18 cellular contexts compared by ENCODE assay signal in genomic region chr10:28278842-28279241, GRCh38. TPM values are rescaled to one million over a fixed set of nuclear protein-coding genes. Genes with fewer than 3 reads are reported as not detected.
DNase-seq lines count a peak whose midpoint lies in the region; ATAC-seq and TF ChIP-seq lines count a peak whose summit lies in the region.
"Had no signal": no experiment of that assay in that cellular context is flagged by ENCODE, and none has a peak within 500 bp of the region (broad histone marks: within the 10 kb centered on the region; RNA-seq: fewer than 3 reads in every experiment).

No MANE protein-coding gene starts in this region.

- intact Hi-C loops in ascending aorta (cut with DNase I), result no loop called here
- intact Hi-C loops in psoas muscle (cut with DNase I), result no loop called here
- intact Hi-C loops in breast epithelium (cut with DNase I; ENCODE audit: low total_unique reads), result no loop called here

- H3K27ac ChIP-seq in BLaER1 (peak overlapping the region; percentile 30; the same call in 1 of the 2 replicates), ascending aorta (peak overlapping the region; percentile 58 to 83), psoas muscle (peak overlapping the region; percentile 82), thoracic aorta (peak overlapping the region; percentile 87), substantia nigra (ENCODE audit: low read depth, low read length, poor library complexity, severe bottlenecking) (no peak overlapping the region), breast epithelium (no peak overlapping the region)
- H3K27ac ChIP-seq: C4-2B, HL-60 had no signal

- H3K27me3 ChIP-seq in BLaER1 (no peaks in the 10 kb centered on the region), ascending aorta (no peaks in the 10 kb centered on the region), psoas muscle (ENCODE audit: insufficient read depth in 3 of 3, low read length in 2 of 3) (no peaks in the 10 kb centered on the region), thoracic aorta (replicated peaks; ENCODE audit: insufficient read depth) (no peaks in the 10 kb centered on the region), breast epithelium (no peaks in the 10 kb centered on the region)

- peak overlapping the region; percentile 47 for H3K4me2 ChIP-seq in BLaER1
- H3K4me2 ChIP-seq: GM23338 had no signal

- H3K36me3 ChIP-seq in BLaER1 (no peaks in the 10 kb centered on the region), ascending aorta (no peaks in the 10 kb centered on the region), psoas muscle (ENCODE audit: insufficient read depth in 1 of 2, low read depth in 1 of 2) (no peaks in the 10 kb centered on the region), thoracic aorta (no peaks in the 10 kb centered on the region), breast epithelium (no peaks in the 10 kb centered on the region)
- H3K36me3 ChIP-seq: BE2C had no signal

- no peaks in the 10 kb centered on the region for H4K20me1 ChIP-seq in BLaER1

- ATAC-seq in psoas muscle (peak; percentile 41 to 74 (median 65)), thoracic aorta (ENCODE audit: insufficient number of reproducible peaks, low FRiP score, low read depth) (no peak)
- ATAC-seq: GM23338, HCT116 had no signal

- no peaks in the 10 kb centered on the region; the same call in 1 of the 2 replicates for H3K9me3 ChIP-seq in BLaER1
- no peaks in the 10 kb centered on the region for H3K9me3 ChIP-seq in ascending aorta
- H3K9me3 ChIP-seq in psoas muscle, result no peaks in the 10 kb centered on the region
- no peaks in the 10 kb centered on the region for H3K9me3 ChIP-seq in thoracic aorta
- H3K9me3 ChIP-seq in breast epithelium, result no peaks in the 10 kb centered on the region
- H3K9me3 ChIP-seq: BE2C had no signal

- H3K9ac ChIP-seq in BLaER1, result no peak overlapping the region

- no peak overlapping the region for H3K4me3 ChIP-seq in BLaER1
- no peak overlapping the region for H3K4me3 ChIP-seq in ascending aorta
- peak overlapping the region; percentile 14 for H3K4me3 ChIP-seq in psoas muscle
- no peak overlapping the region for H3K4me3 ChIP-seq in thoracic aorta
- H3K4me3 ChIP-seq in breast epithelium, result no peak overlapping the region
- H3K4me3 ChIP-seq: GM23338 had no signal

- 30 to 41% (median 38%) methylated on average over 4 of the region's 4 CpGs for WGBS in psoas muscle, 3 donors

- no peak for DNase-seq in ascending aorta (ENCODE audit: low spot score in 2 of 2)
- DNase-seq in psoas muscle, result no peak
- no peak for DNase-seq in thoracic aorta (ENCODE audit: low spot score)
- no peak for DNase-seq in substantia nigra (lab: John Stamatoyannopoulos, UW)
- no peak for DNase-seq in ecto neural progenitor cell (ENCODE audit: low spot score)
- no peak for DNase-seq in breast epithelium (ENCODE audit: low spot score in 2 of 2)
- DNase-seq: ACHN; BE2C; CD4-positive, alpha-beta T cell; DMS153; DMS79; GDM1; HFFc6 had no signal

- no peak for TF ChIP-seq POLR2A in breast epithelium (IDR thresholded peaks at IDR 0.05)

- H3K4me1 ChIP-seq in BLaER1 (peaks cover 58% of the 10 kb centered on the region), ascending aorta (peaks cover 3 to 55% of the 10 kb centered on the region in 2 donors), psoas muscle (peaks cover 58% of the 10 kb centered on the region), thoracic aorta (ENCODE audit: control insufficient read depth in 1 of 2, low read depth in 2 of 2) (peaks cover 23 to 65% of the 10 kb centered on the region in 2 donors), breast epithelium (no peaks in the 10 kb centered on the region)
- H3K4me1 ChIP-seq: BE2C had no signal

- no peak for TF ChIP-seq CTCF in ascending aorta (IDR thresholded peaks at IDR 0.05)
- TF ChIP-seq CTCF in psoas muscle (IDR thresholded peaks at IDR 0.05), result no peak
- TF ChIP-seq CTCF in thoracic aorta (IDR thresholded peaks at IDR 0.05), result no peak
- TF ChIP-seq CTCF in breast epithelium (IDR thresholded peaks at IDR 0.05), result no peak

RNA-seq across cellular contexts. Expression of gene MPP7, which starts 24.0 kb away (rescaled TPM):
- 43.9 TPM for total RNA-seq in ascending aorta
- 10 to 100 TPM; 11.3 to 12.5 (median 12.3) TPM for total RNA-seq in psoas muscle
- 1 to 10 TPM; 2.3 to 6.5 (median 6.5) TPM for polyA plus RNA-seq in psoas muscle
- 10 to 100 TPM; 28.2 to 48.5 TPM for total RNA-seq in thoracic aorta
- total RNA-seq in breast epithelium, result 10 to 100 TPM in 2 of 3 donors, 1 to 10 TPM in 1; 2.9 to 20.3 (median 18.0) TPM

Comparison
In these comparisons a context has a peak if more than half of its experiments do, and no peak if none do; other contexts are left out.
1. H3K27ac ChIP-seq: peak in BLaER1 (single experiment), ascending aorta (2 of 2), psoas muscle (single experiment) and thoracic aorta (2 of 2); none in substantia nigra (single experiment) and breast epithelium (0 of 2).